Comparison of ENCODE assay signal across 19 cellular contexts in the genomic region with DNA sequence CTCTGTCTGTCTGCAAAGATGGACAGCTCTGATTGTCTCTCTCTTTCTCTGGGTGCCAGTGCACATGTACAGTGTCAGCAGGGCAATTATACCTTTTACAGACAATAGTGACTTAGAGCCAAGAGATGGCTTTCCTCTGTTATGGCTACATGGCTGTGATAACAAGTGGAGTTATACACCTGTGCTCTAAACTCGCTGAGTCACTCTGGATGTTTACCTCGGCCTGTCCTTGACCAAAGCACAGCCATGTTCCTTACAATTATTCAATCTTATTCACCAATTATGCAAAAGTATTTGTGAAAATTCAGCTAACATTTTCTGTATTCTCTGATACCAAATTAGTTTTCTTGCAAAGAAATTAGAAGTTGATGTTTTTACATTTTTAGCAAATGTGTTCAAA.
"Had no signal": no experiment of that assay in that cellular context is flagged by ENCODE, and none has a peak within 500 bp of the region (broad histone marks: within the 10 kb centered on the region; RNA-seq: fewer than 3 reads in every experiment).

No MANE protein-coding gene starts in this region.

- H3K4me1 ChIP-seq: esophagus squamous epithelium, sigmoid colon, testis, tibial nerve had no signal

- H3K27me3 ChIP-seq: esophagus squamous epithelium, hepatocyte, sigmoid colon, testis, tibial nerve had no signal

- H3K4me3 ChIP-seq: esophagus squamous epithelium, hepatocyte, lung, sigmoid colon, skin epidermis, testis, tibial nerve had no signal

- ATAC-seq: left colon; left ventricle myocardium superior; stimulated activated naive B cell treated with anti-CD40 and anti-IgM and Interleukin-4, amounts not matched to agents 10 μg/mL and 1 μg/mL and 100 μg/mL, for 72 hours; stimulated activated naive CD8-positive, alpha-beta T cell treated with anti-CD3 and anti-CD28 coated beads, Interleukin-15, amount 100 ng/mL, for 72 hours had no signal

- H3K9me3 Mint-ChIP-seq: naive B cell; stimulated activated naive B cell treated with anti-CD40 and anti-IgM and Interleukin-4, amounts not matched to agents 10 μg/mL and 1 μg/mL and 100 μg/mL, for 72 hours had no signal

- H2AFZ ChIP-seq: hepatocyte had no signal

- H3K4me3 Mint-ChIP-seq: naive B cell; stimulated activated naive B cell treated with anti-CD40 and anti-IgM and Interleukin-4, amounts not matched to agents 10 μg/mL and 1 μg/mL and 100 μg/mL, for 72 hours; stimulated activated naive CD8-positive, alpha-beta T cell treated with anti-CD3 and anti-CD28 coated beads, Interleukin-15, amount 100 ng/mL, for 72 hours had no signal

- H3K27ac ChIP-seq: epithelial cell of prostate, esophagus squamous epithelium, hepatocyte, sigmoid colon, skin epidermis, testis, tibial nerve had no signal

- H3K27ac Mint-ChIP-seq: naive B cell; stimulated activated naive B cell treated with anti-CD40 and anti-IgM and Interleukin-4, amounts not matched to agents 10 μg/mL and 1 μg/mL and 100 μg/mL, for 72 hours; stimulated activated naive CD8-positive, alpha-beta T cell treated with anti-CD3 and anti-CD28 coated beads, Interleukin-15, amount 100 ng/mL, for 72 hours had no signal

- H3K9me3 ChIP-seq: esophagus squamous epithelium, sigmoid colon, testis had no signal

- H3K4me2 ChIP-seq: hepatocyte had no signal

- H3K4me1 Mint-ChIP-seq: naive B cell; stimulated activated naive B cell treated with anti-CD40 and anti-IgM and Interleukin-4, amounts not matched to agents 10 μg/mL and 1 μg/mL and 100 μg/mL, for 72 hours had no signal

- DNase-seq: effector memory CD4-positive, alpha-beta T cell; esophagus squamous epithelium; foreskin fibroblast; left colon; left ventricle myocardium superior; mesenchymal stem cell; naive B cell; posterior cingulate gyrus; sigmoid colon; stimulated activated CD4-positive, alpha-beta T cell treated with anti-CD3 and anti-CD28 coated beads, Interleukin-2, amount 100 ng/mL, for 24 hours; stimulated activated CD4-positive, alpha-beta T cell treated with anti-CD3 and anti-CD28 coated beads, Interleukin-4, amount 100 ng/mL, for 4 hours; stimulated activated naive B cell treated with anti-CD40 and anti-IgM and Interleukin-4, amounts not matched to agents 10 μg/mL and 1 μg/mL and 100 μg/mL, for 72 hours; stimulated activated naive CD8-positive, alpha-beta T cell treated with anti-CD3 and anti-CD28 coated beads, Interleukin-15, amount 100 ng/mL, for 72 hours; testis had no signal

- H3K79me2 ChIP-seq: hepatocyte had no signal

- H3K36me3 Mint-ChIP-seq: naive B cell; stimulated activated naive B cell treated with anti-CD40 and anti-IgM and Interleukin-4, amounts not matched to agents 10 μg/mL and 1 μg/mL and 100 μg/mL, for 72 hours had no signal

- H3K36me3 ChIP-seq: esophagus squamous epithelium, sigmoid colon, tibial nerve had no signal

- H3K27me3 Mint-ChIP-seq: stimulated activated naive CD8-positive, alpha-beta T cell treated with anti-CD3 and anti-CD28 coated beads, Interleukin-15, amount 100 ng/mL, for 72 hours had no signal
